ENCODE assay signal across 8 cellular contexts in the genomic region with DNA sequence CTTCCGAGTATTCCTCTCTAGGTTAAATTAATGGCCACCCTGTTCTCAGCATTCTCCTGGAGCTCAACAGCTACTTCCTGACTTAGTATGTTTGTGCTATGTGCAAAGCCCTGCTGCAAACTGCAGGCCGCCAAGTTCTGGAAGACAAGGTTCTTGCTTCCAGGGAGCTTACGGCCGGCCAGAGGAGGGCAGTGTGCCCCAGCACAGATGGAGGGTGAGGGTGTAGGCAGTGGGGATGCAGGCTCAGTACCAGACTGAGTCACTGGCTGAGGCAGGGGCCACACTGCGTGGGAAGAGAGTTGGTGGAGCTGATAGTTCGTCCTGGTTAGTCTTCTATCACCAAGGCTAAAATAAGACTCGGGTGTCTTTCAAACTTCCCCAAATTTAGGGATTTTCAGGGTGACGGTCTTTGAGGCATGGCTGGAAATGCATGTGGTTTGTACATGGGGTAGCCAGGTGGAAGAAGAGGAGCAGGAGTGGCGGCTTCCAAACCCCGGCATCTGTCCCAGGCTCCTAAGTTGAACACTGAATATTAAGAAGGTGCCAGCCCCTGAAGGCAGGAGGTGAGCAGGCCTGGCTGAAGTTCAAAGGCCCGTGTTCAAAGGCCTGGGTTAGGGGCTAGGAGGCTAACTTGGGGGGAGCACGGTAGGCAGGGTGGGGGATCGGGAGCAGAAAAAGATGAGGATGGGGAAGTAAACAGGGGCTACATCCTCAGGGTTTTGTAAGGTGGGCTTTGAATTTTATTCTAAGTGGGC. TPM values are rescaled to one million over a fixed set of nuclear protein-coding genes. Genes with fewer than 3 reads are reported as not detected.
DNase-seq lines count a peak whose midpoint lies in the region; ATAC-seq, FAIRE-seq and TF ChIP-seq lines count a peak whose summit lies in the region.

No MANE protein-coding gene starts in this region.

- H3K4me3 ChIP-seq in BE2C (ENCODE audit: low read depth, low read length), result no peak overlapping the region
- no peak overlapping the region for H3K4me3 ChIP-seq in SJCRH30
- H3K4me3 ChIP-seq in foreskin fibroblast (ENCODE audit: low read depth in 1 of 2, low read length in 2 of 2), result no peak overlapping the region

- no peak for ATAC-seq in HG02623 (IDR thresholded peaks at IDR 0.05; ENCODE audit: unreplicated experiment)
- no peak for ATAC-seq in HG03571 (IDR thresholded peaks at IDR 0.05; ENCODE audit: unreplicated experiment)

- H3K36me3 ChIP-seq in BE2C (no peaks in the 10 kb centered on the region), SJCRH30 (no peaks in the 10 kb centered on the region)

- no peak overlapping the region for H3K27ac ChIP-seq in SJCRH30

- H3K9me3 ChIP-seq in BE2C (no peaks in the 10 kb centered on the region), SJCRH30 (replicated peaks) (no peaks in the 10 kb centered on the region)

- H3K27me3 ChIP-seq in BE2C, result no peaks in the 10 kb centered on the region
- no peaks in the 10 kb centered on the region; the same call in 1 of the 2 replicates for H3K27me3 ChIP-seq in SJCRH30

- TF ChIP-seq CTCF in BE2C (IDR thresholded peaks at IDR 0.05; ENCODE audit: low read depth, low read length), result peak; percentile 56
- peak; percentile 72 for TF ChIP-seq CTCF in GM10266 (IDR thresholded peaks at IDR 0.05; ENCODE audit: control insufficient read depth, insufficient read depth, low read depth, missing control alignments)
- peak; percentile 60 for TF ChIP-seq CTCF in foreskin fibroblast (IDR thresholded peaks at IDR 0.05; ENCODE audit: low read depth, low read length)

- FAIRE-seq in urothelium cell line (lab: Jason Lieb, UNC), result no peak

- peak; percentile 46 for DNase-seq in BE2C
- DNase-seq in GM10266 (ENCODE audit: extremely low spot score), result peak; percentile 32
- DNase-seq in SJCRH30, result peak; percentile 29 to 45
- peak; percentile 23 to 59 for DNase-seq in foreskin fibroblast
- DNase-seq in urothelium cell line (ENCODE audit: low spot score), result peak; percentile 43
- no peak for DNase-seq in NOMO-1 treated with dmso at 0.1 percent for 144 hours (lab: John Stamatoyannopoulos, UW; ENCODE audit: unreplicated experiment)

- H3K4me1 ChIP-seq in BE2C, result no peaks in the 10 kb centered on the region; the same call in 1 of the 2 replicates
- no peaks in the 10 kb centered on the region for H3K4me1 ChIP-seq in SJCRH30

RNA-seq across cellular contexts. Expression of a gene that starts 42.9 kb away (rescaled TPM):
- 9.0 TPM for polyA plus RNA-seq in BE2C (2012; ENCODE audit: insufficient read depth, insufficient read length, low read depth)
- 26.3 and 32.4 TPM in 2 replicates for total RNA-seq in SJCRH30 (2014; rRNA removed; shearing (Covaris generic))
